14 cellular contexts compared by ENCODE assay signal in genomic region chr2:18346364-18346763, GRCh38.
DNase-seq lines count a peak whose midpoint lies in the region; ATAC-seq, FAIRE-seq and TF ChIP-seq lines count a peak whose summit lies in the region.
"Had no signal": no experiment of that assay in that cellular context is flagged by ENCODE, and none has a peak within 500 bp of the region (broad histone marks: within the 10 kb centered on the region; RNA-seq: fewer than 3 reads in every experiment).

No MANE protein-coding gene starts in this region.

- no peak overlapping the region for H3K4me3 Mint-ChIP-seq in stimulated activated effector memory CD8-positive, alpha-beta T cell treated with anti-CD3 and anti-CD28 coated beads, Interleukin-12 subunit alpha, Interleukin-12 subunit beta, amount 100 ng/mL, for 72 hours
- H3K4me3 Mint-ChIP-seq: activated CD4-positive, alpha-beta memory T cell treated with anti-CD3 and anti-CD28 coated beads, Interleukin-2, amount 10 ng/mL, durations not matched to agents 7 days and 5 days; activated T-helper 1 cell treated with anti-CD3 and anti-CD28 coated beads, Interleukin-12 subunit alpha, Interleukin-12 subunit beta, Interleukin-2, Interleukin-4 antibody, amounts not matched to agents 30 ng/mL and 10 ng/mL and 1 ng/mL, durations not matched to agents 14 hours and 24 hours and 36 hours; stimulated activated naive CD8-positive, alpha-beta T cell treated with anti-CD3 and anti-CD28 coated beads, Interleukin-15, Interleukin-2, amounts not matched to agents 100 ng/mL and 50 ng/mL, for 24 hours had no signal

- no peak for TF ChIP-seq CTCF in lung (IDR thresholded peaks at IDR 0.05; ENCODE audit: control extremely low read depth, extremely low read depth)

- in situ Hi-C loops in G401 (cut with HindIII; ENCODE audit: low sequenced_read_pairs), result no loop called here

- peak; percentile 54 for ATAC-seq in lung (ENCODE audit: insufficient read depth, low FRiP score)
- no peak for ATAC-seq in stimulated activated effector memory CD8-positive, alpha-beta T cell treated with anti-CD3 and anti-CD28 coated beads, Interleukin-12 subunit alpha, Interleukin-12 subunit beta, amount 100 ng/mL, for 72 hours
- no peak for ATAC-seq in HG02759 (IDR thresholded peaks at IDR 0.05; ENCODE audit: unreplicated experiment)

- FAIRE-seq in RCC 7860 (lab: Jason Lieb, UNC), result no peak

- DNase-seq in G401 (ENCODE audit: low spot score) (peak; percentile 30), NCI-H446 (lab: John Stamatoyannopoulos, UW) (peak; percentile 42 to 72), epithelial cell of prostate (ENCODE audit: low read depth, low spot score) (no peak), lung (ENCODE audit: low spot score) (peak; percentile 59), RCC 7860 (ENCODE audit: low spot score) (no peak), NCI-H1694 (lab: John Stamatoyannopoulos, UW) (no peak)
- DNase-seq in stimulated activated effector memory CD8-positive, alpha-beta T cell treated with anti-CD3 and anti-CD28 coated beads, Interleukin-12 subunit alpha, Interleukin-12 subunit beta, amount 100 ng/mL, for 72 hours (ENCODE audit: low spot score in 2 of 2), result no peak
- DNase-seq: activated CD4-positive, alpha-beta memory T cell treated with anti-CD3 and anti-CD28 coated beads, Interleukin-2, amount 10 ng/mL, durations not matched to agents 7 days and 5 days; colonic mucosa; stimulated activated CD4-positive, alpha-beta T cell treated with anti-CD3 and anti-CD28 coated beads, Interleukin-12 subunit alpha, Interleukin-12 subunit beta, amount 100 ng/mL, for 4 hours had no signal

- no peaks in the 10 kb centered on the region for H3K36me3 Mint-ChIP-seq in stimulated activated effector memory CD8-positive, alpha-beta T cell treated with anti-CD3 and anti-CD28 coated beads, Interleukin-12 subunit alpha, Interleukin-12 subunit beta, amount 100 ng/mL, for 72 hours

- no peaks in the 10 kb centered on the region for H3K36me3 ChIP-seq in lung (ENCODE audit: control insufficient read depth in 2 of 2, insufficient read depth in 2 of 2, low read length in 2 of 2)
- H3K36me3 ChIP-seq: colonic mucosa had no signal

- H3K9me3 Mint-ChIP-seq in stimulated activated effector memory CD8-positive, alpha-beta T cell treated with anti-CD3 and anti-CD28 coated beads, Interleukin-12 subunit alpha, Interleukin-12 subunit beta, amount 100 ng/mL, for 72 hours, result peaks cover 2% of the 10 kb centered on the region
- H3K9me3 Mint-ChIP-seq: activated CD4-positive, alpha-beta memory T cell treated with anti-CD3 and anti-CD28 coated beads, Interleukin-2, amount 10 ng/mL, durations not matched to agents 7 days and 5 days; activated T-helper 1 cell treated with anti-CD3 and anti-CD28 coated beads, Interleukin-12 subunit alpha, Interleukin-12 subunit beta, Interleukin-2, Interleukin-4 antibody, amounts not matched to agents 30 ng/mL and 10 ng/mL and 1 ng/mL, durations not matched to agents 14 hours and 24 hours and 36 hours had no signal

- no peak overlapping the region for H3K27ac Mint-ChIP-seq in stimulated activated effector memory CD8-positive, alpha-beta T cell treated with anti-CD3 and anti-CD28 coated beads, Interleukin-12 subunit alpha, Interleukin-12 subunit beta, amount 100 ng/mL, for 72 hours
- H3K27ac Mint-ChIP-seq: activated CD4-positive, alpha-beta memory T cell treated with anti-CD3 and anti-CD28 coated beads, Interleukin-2, amount 10 ng/mL, durations not matched to agents 7 days and 5 days; activated T-helper 1 cell treated with anti-CD3 and anti-CD28 coated beads, Interleukin-12 subunit alpha, Interleukin-12 subunit beta, Interleukin-2, Interleukin-4 antibody, amounts not matched to agents 30 ng/mL and 10 ng/mL and 1 ng/mL, durations not matched to agents 14 hours and 24 hours and 36 hours; stimulated activated naive CD8-positive, alpha-beta T cell treated with anti-CD3 and anti-CD28 coated beads, Interleukin-15, Interleukin-2, amounts not matched to agents 100 ng/mL and 50 ng/mL, for 24 hours had no signal

- no peaks in the 10 kb centered on the region for H3K9me3 ChIP-seq in lung (ENCODE audit: control insufficient read depth in 2 of 2, insufficient read depth in 1 of 2, low read length in 1 of 2)
- H3K9me3 ChIP-seq: colonic mucosa had no signal

- H3K27me3 ChIP-seq in lung (ENCODE audit: control insufficient read depth, insufficient read depth), result no peaks in the 10 kb centered on the region
- H3K27me3 ChIP-seq: colonic mucosa had no signal

- WGBS in lung, 2 donors, result 56 to 75% methylated on average over 3 of the region's 3 CpGs

- H3K27ac ChIP-seq in epithelial cell of prostate (peak overlapping the region; percentile 8), lung (ENCODE audit: low read depth in 1 of 2, low read length in 1 of 2) (no peak overlapping the region)
- H3K27ac ChIP-seq: colonic mucosa, parathyroid adenoma had no signal

- H3K4me1 Mint-ChIP-seq in stimulated activated effector memory CD8-positive, alpha-beta T cell treated with anti-CD3 and anti-CD28 coated beads, Interleukin-12 subunit alpha, Interleukin-12 subunit beta, amount 100 ng/mL, for 72 hours, result no peaks in the 10 kb centered on the region
- H3K4me1 Mint-ChIP-seq: activated CD4-positive, alpha-beta memory T cell treated with anti-CD3 and anti-CD28 coated beads, Interleukin-2, amount 10 ng/mL, durations not matched to agents 7 days and 5 days had no signal

- no peaks in the 10 kb centered on the region for H3K4me1 ChIP-seq in lung (ENCODE audit: control insufficient read depth in 2 of 2, insufficient read depth in 2 of 2, low read length in 2 of 2)
- H3K4me1 ChIP-seq: colonic mucosa, parathyroid adenoma had no signal

- H3K4me3 ChIP-seq in lung, result no peak overlapping the region
- H3K4me3 ChIP-seq: colonic mucosa had no signal

Comparison
In these comparisons a context has a peak if more than half of its experiments do, and no peak if none do; other contexts are left out.
1. DNase-seq: peak in G401 (single experiment), NCI-H446 (2 of 2) and lung (single experiment); none in epithelial cell of prostate (single experiment), stimulated activated effector memory CD8-positive, alpha-beta T cell treated with anti-CD3 and anti-CD28 coated beads, Interleukin-12 subunit alpha, Interleukin-12 subunit beta, amount 100 ng/mL, for 72 hours (0 of 2), RCC 7860 (single experiment) and NCI-H1694 (single experiment).